In the genomic region with DNA sequence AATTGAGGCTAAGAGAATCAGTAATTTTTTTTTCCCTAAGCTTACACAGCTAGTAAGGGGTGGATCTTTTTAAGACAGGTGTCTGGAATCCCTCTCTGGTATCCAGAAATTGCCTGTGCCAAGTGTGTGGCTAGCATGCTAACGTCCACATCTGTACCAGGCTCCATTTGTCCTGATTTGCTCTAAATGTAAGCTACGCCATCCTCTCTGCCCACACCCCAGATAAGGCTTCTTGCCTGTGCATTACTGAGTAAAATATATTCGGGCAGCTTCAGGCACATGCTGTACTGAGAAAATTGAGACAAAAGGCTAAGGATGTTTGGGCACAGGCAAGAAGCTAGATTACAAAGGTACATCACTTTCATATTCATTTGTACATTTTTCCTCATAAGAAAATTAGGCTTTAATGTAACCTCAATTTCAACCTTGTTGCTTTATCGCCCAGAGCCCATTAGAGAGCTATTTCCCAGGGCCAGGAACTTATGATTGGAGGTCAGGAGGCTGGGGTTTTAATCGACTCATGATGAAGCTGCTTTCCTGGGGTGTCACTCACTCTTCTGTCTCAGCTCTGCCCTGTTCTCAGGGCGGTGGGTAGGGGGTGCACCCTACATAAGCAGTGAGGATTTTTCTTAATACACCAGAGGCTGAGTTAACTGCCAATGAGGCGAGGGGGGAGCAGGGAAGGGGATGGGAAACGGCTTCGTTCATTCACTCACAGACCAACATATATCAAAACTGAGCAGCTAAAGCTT, we compare ENCODE assay signal across 21 cellular contexts.
"Had no signal": no experiment of that assay in that cellular context is flagged by ENCODE, and none has a peak within 500 bp of the region (broad histone marks: within the 10 kb centered on the region; RNA-seq: fewer than 3 reads in every experiment).

No MANE protein-coding gene starts in this region.

- H3K27ac ChIP-seq: epithelial cell of prostate, esophagus squamous epithelium, hepatocyte, pancreas, suprapubic skin, thyroid gland, upper lobe of left lung, uterus had no signal

- H3K9me3 ChIP-seq: esophagus squamous epithelium, mucosa of descending colon, pancreas, suprapubic skin, thyroid gland, upper lobe of left lung, uterus had no signal

- H3K36me3 ChIP-seq: esophagus squamous epithelium, pancreas, suprapubic skin, thyroid gland, upper lobe of left lung, uterus had no signal

- H3K27me3 ChIP-seq: esophagus squamous epithelium, hepatocyte, pancreas, suprapubic skin, thyroid gland, upper lobe of left lung, uterus had no signal

- H3K27ac Mint-ChIP-seq: naive thymus-derived CD8-positive, alpha-beta T cell; progenitor cell of endocrine pancreas; stimulated activated effector memory CD8-positive, alpha-beta T cell treated with anti-CD3 and anti-CD28 coated beads, Interleukin-12 subunit alpha, Interleukin-12 subunit beta, amount 100 ng/mL, for 72 hours had no signal

- H3K4me1 ChIP-seq: esophagus squamous epithelium, pancreas, suprapubic skin, thyroid gland, upper lobe of left lung, uterus had no signal

- H3K4me3 ChIP-seq: esophagus squamous epithelium, hepatocyte, mucosa of descending colon, pancreas, suprapubic skin, thyroid gland, upper lobe of left lung, uterus had no signal

- H3K9me3 Mint-ChIP-seq: naive thymus-derived CD8-positive, alpha-beta T cell; neural crest cell; stimulated activated effector memory CD8-positive, alpha-beta T cell treated with anti-CD3 and anti-CD28 coated beads, Interleukin-12 subunit alpha, Interleukin-12 subunit beta, amount 100 ng/mL, for 72 hours had no signal

- H3K4me2 ChIP-seq: hepatocyte had no signal

- H3K4me3 Mint-ChIP-seq: naive thymus-derived CD8-positive, alpha-beta T cell; neural crest cell; stimulated activated effector memory CD8-positive, alpha-beta T cell treated with anti-CD3 and anti-CD28 coated beads, Interleukin-12 subunit alpha, Interleukin-12 subunit beta, amount 100 ng/mL, for 72 hours had no signal

- H3K79me2 ChIP-seq: hepatocyte had no signal

- H2AFZ ChIP-seq: hepatocyte had no signal

- H3K4me1 Mint-ChIP-seq: stimulated activated effector memory CD8-positive, alpha-beta T cell treated with anti-CD3 and anti-CD28 coated beads, Interleukin-12 subunit alpha, Interleukin-12 subunit beta, amount 100 ng/mL, for 72 hours had no signal

- H3K36me3 Mint-ChIP-seq: naive thymus-derived CD8-positive, alpha-beta T cell; stimulated activated effector memory CD8-positive, alpha-beta T cell treated with anti-CD3 and anti-CD28 coated beads, Interleukin-12 subunit alpha, Interleukin-12 subunit beta, amount 100 ng/mL, for 72 hours had no signal

- ATAC-seq: mucosa of descending colon; naive thymus-derived CD8-positive, alpha-beta T cell; pancreas; right cardiac atrium; stimulated activated effector memory CD8-positive, alpha-beta T cell treated with anti-CD3 and anti-CD28 coated beads, Interleukin-12 subunit alpha, Interleukin-12 subunit beta, amount 100 ng/mL, for 72 hours; stimulated activated naive CD8-positive, alpha-beta T cell treated with anti-CD3 and anti-CD28 coated beads, Interleukin-15, Interleukin-2, amounts not matched to agents 100 U/mL and 50 U/mL, for 24 hours had no signal

- DNase-seq: cortex of kidney; effector memory CD4-positive, alpha-beta T cell; esophagus squamous epithelium; foreskin fibroblast; mucosa of descending colon; naive thymus-derived CD8-positive, alpha-beta T cell; nucleus accumbens; pancreas; right cardiac atrium; stimulated activated CD4-positive, alpha-beta T cell treated with anti-CD3 and anti-CD28 coated beads, Interleukin-4, amount 100 ng/mL, for 1 hour; stimulated activated CD8-positive, alpha-beta memory T cell treated with anti-CD3 and anti-CD28 coated beads, Interleukin-4, amount 100 ng/mL, for 48 hours; stimulated activated naive CD8-positive, alpha-beta T cell treated with anti-CD3 and anti-CD28 coated beads, Interleukin-15, Interleukin-2, amounts not matched to agents 100 U/mL and 50 U/mL, for 24 hours; thyroid gland; upper lobe of left lung; uterus had no signal
